ENCODE assay signal across 12 cellular contexts in genomic region chr5:173886157-173886556, GRCh38. TPM values are rescaled to one million over a fixed set of nuclear protein-coding genes. Genes with fewer than 3 reads are reported as not detected.
DNase-seq lines count a peak whose midpoint lies in the region.
"Had no signal": no experiment of that assay in that cellular context is flagged by ENCODE, and none has a peak within 500 bp of the region (broad histone marks: within the 10 kb centered on the region; RNA-seq: fewer than 3 reads in every experiment).

No MANE protein-coding gene starts in this region.

- CTCF ChIA-PET in CD8-positive, alpha-beta memory T cell (lab: Charles Lee) = interaction anchor here (0.9 to 2.0 kb wide), 4 partner anchors 29 to 270 kb away, joined by 3 to 4 read pairs (median 4); no protein-coding TSS in a partner anchor

- peaks cover 5 to 12% (median 8%) of the 10 kb centered on the region in 3 donors for H3K36me3 Mint-ChIP-seq in CD8-positive, alpha-beta memory T cell
- peaks cover 28% of the 10 kb centered on the region for H3K36me3 Mint-ChIP-seq in dendritic cell treated with granulocyte-macrophage colony-stimulating factor and Interleukin-4, amounts not matched to agents 40 ng/mL and 50 ng/mL, for 4 days (ENCODE audit: low read depth)

- no peaks in the 10 kb centered on the region for H3K36me3 ChIP-seq in CD8-positive, alpha-beta memory T cell (ENCODE audit: insufficient read depth, low read length)
- no peaks in the 10 kb centered on the region for H3K36me3 ChIP-seq in neuronal stem cell (replicated peaks in 1 of 2; ENCODE audit: control insufficient read depth in 2 of 2, insufficient read depth in 2 of 2, low read length in 2 of 2)
- H3K36me3 ChIP-seq: pancreas had no signal

- peaks cover 61 to 76% (median 74%) of the 10 kb centered on the region in 3 donors for H3K4me1 Mint-ChIP-seq in CD8-positive, alpha-beta memory T cell
- peaks cover 68% of the 10 kb centered on the region for H3K4me1 Mint-ChIP-seq in dendritic cell treated with granulocyte-macrophage colony-stimulating factor and Interleukin-4, amounts not matched to agents 40 ng/mL and 50 ng/mL, for 4 days (ENCODE audit: low read depth)

- peaks cover 55% of the 10 kb centered on the region for H3K4me1 ChIP-seq in CD8-positive, alpha-beta memory T cell (ENCODE audit: insufficient read depth, low read length)
- H3K4me1 ChIP-seq in neuronal stem cell (ENCODE audit: control insufficient read depth in 2 of 2, insufficient read depth in 1 of 2, low read depth in 1 of 2, low read length in 2 of 2) = peaks cover 6 to 9% of the 10 kb centered on the region in 2 donors

- no peak overlapping the region for H3K23ac ChIP-seq in neuronal stem cell (ENCODE audit: low read depth, low read length, poor library complexity)

- H3K9me3 ChIP-seq in CD8-positive, alpha-beta memory T cell (ENCODE audit: low read length) = no peaks in the 10 kb centered on the region
- no peaks in the 10 kb centered on the region for H3K9me3 ChIP-seq in neuronal stem cell (replicated peaks in 1 of 2; ENCODE audit: control insufficient read depth in 2 of 2, insufficient read depth in 1 of 2, low read depth in 1 of 2, low read length in 2 of 2)
- H3K9me3 ChIP-seq: pancreas had no signal

- H2BK12ac ChIP-seq in neuronal stem cell (ENCODE audit: low read length) = no peak overlapping the region

- no peak overlapping the region for H2BK5ac ChIP-seq in neuronal stem cell (ENCODE audit: low read length)

- H4K8ac ChIP-seq in neuronal stem cell (ENCODE audit: low read depth, low read length) = no peak overlapping the region

- no peak for DNase-seq in CD8-positive, alpha-beta memory T cell
- DNase-seq in NAMALWA (ENCODE audit: low spot score) (peak; percentile 62), neuronal stem cell (ENCODE audit: low spot score) (no peak), DMS153 treated with DMSO at 0.1 percent for 48 hours (lab: John Stamatoyannopoulos, UW; ENCODE audit: unreplicated experiment) (no peak), ACHN (no peak), NCI-H1092 (lab: John Stamatoyannopoulos, UW) (no peak), RPMI8226 (no peak)
- DNase-seq: activated CD8-positive, alpha-beta memory T cell treated with anti-CD3 and anti-CD28 coated beads, Interleukin-2, amount 50 U/mL, for 4 hours; NCI-H2171; pancreas had no signal

- no peak overlapping the region for H2BK15ac ChIP-seq in neuronal stem cell (ENCODE audit: low read length)

- H3K27me3 Mint-ChIP-seq in CD8-positive, alpha-beta memory T cell = no peaks in the 10 kb centered on the region
- H3K27me3 Mint-ChIP-seq in dendritic cell treated with granulocyte-macrophage colony-stimulating factor and Interleukin-4, amounts not matched to agents 40 ng/mL and 50 ng/mL, for 4 days = no peaks in the 10 kb centered on the region

- POLR2A ChIA-PET in CD8-positive, alpha-beta memory T cell (lab: Charles Lee) = no interaction called here

- H2AFZ ChIP-seq in neuronal stem cell (ENCODE audit: low read length) = peak overlapping the region; percentile 3

- H3K9ac ChIP-seq in neuronal stem cell (ENCODE audit: low read depth, low read length, poor library complexity) = no peak overlapping the region

- H3K27ac ChIP-seq in CD8-positive, alpha-beta memory T cell (ENCODE audit: low read depth, low read length) = no peak overlapping the region
- H3K27ac ChIP-seq in neuronal stem cell (replicated peaks; ENCODE audit: low read length) = no peak overlapping the region

- no peak overlapping the region for H3K4me3 ChIP-seq in CD8-positive, alpha-beta memory T cell (ENCODE audit: low read length)
- H3K4me3 ChIP-seq in neuronal stem cell (ENCODE audit: low read length in 2 of 2) = no peak overlapping the region
- H3K4me3 ChIP-seq: BLaER1 treated with 17β-estradiol and CSF1 and Interleukin-3, amounts not matched to agents 10 nM and 100 nM; pancreas had no signal

- intact Hi-C loops in dendritic cell treated with granulocyte-macrophage colony-stimulating factor and Interleukin-4, amounts not matched to agents 40 ng/mL and 50 ng/mL, for 4 days (cut with micrococcal nuclease) = loop anchor here (10.0 kb wide), 2 partner anchors 51 to 101 kb away; no protein-coding TSS in a partner anchor

- no peaks in the 10 kb centered on the region for H3K79me1 ChIP-seq in neuronal stem cell (ENCODE audit: low read depth, low read length)

- no peak overlapping the region for H3K18ac ChIP-seq in neuronal stem cell (ENCODE audit: low read length)

- H3K14ac ChIP-seq in neuronal stem cell (ENCODE audit: low read length) = no peak overlapping the region

- H3K4me2 ChIP-seq in neuronal stem cell (ENCODE audit: insufficient read depth, low read length, poor library complexity, severe bottlenecking) = no peak overlapping the region

- peak overlapping the region in 5 of 8 donors; percentile 0 to 58 (median 44) for H3K27ac Mint-ChIP-seq in CD8-positive, alpha-beta memory T cell
- peak overlapping the region; percentile 73 for H3K27ac Mint-ChIP-seq in dendritic cell treated with granulocyte-macrophage colony-stimulating factor and Interleukin-4, amounts not matched to agents 40 ng/mL and 50 ng/mL, for 4 days

- H3K4ac ChIP-seq in neuronal stem cell (ENCODE audit: low read length) = no peak overlapping the region

- WGBS in neuronal stem cell (ENCODE audit: extremely low coverage in 2 of 2, insufficient read length in 2 of 2, insufficient replicate concordance in 1 of 2), 2 donors = no CpG with 5 or more reads among the region's 2 CpGs

- H3K27me3 ChIP-seq in CD8-positive, alpha-beta memory T cell (ENCODE audit: insufficient read depth, low read length, poor library complexity, severe bottlenecking) = no peaks in the 10 kb centered on the region
- peaks cover 0 to 5% (median 0%) of the 10 kb centered on the region in 3 experiments for H3K27me3 ChIP-seq in neuronal stem cell (ENCODE audit: control insufficient read depth in 3 of 3, insufficient read depth in 3 of 3, low read depth in 1 of 3, low read length in 3 of 3)
- H3K27me3 ChIP-seq: pancreas had no signal

- H4K91ac ChIP-seq in neuronal stem cell (ENCODE audit: low read depth, low read length, poor library complexity) = no peak overlapping the region

- in situ Hi-C loops in ACHN (cut with HindIII; ENCODE audit: low pct_ligation_motif_present, low pct_unique_long_range_greater_than_20kb, low sequenced_read_pairs) = no loop called here

- H3K4me3 Mint-ChIP-seq in CD8-positive, alpha-beta memory T cell = peak overlapping the region in 3 of 7 donors; percentile 33 to 97 (median 63)
- H3K4me3 Mint-ChIP-seq in dendritic cell treated with granulocyte-macrophage colony-stimulating factor and Interleukin-4, amounts not matched to agents 40 ng/mL and 50 ng/mL, for 4 days = no peak overlapping the region

- no peak overlapping the region for H2AK5ac ChIP-seq in neuronal stem cell (ENCODE audit: low read depth, low read length)

- no peaks in the 10 kb centered on the region for H3K9me3 Mint-ChIP-seq in CD8-positive, alpha-beta memory T cell
- H3K9me3 Mint-ChIP-seq in dendritic cell treated with granulocyte-macrophage colony-stimulating factor and Interleukin-4, amounts not matched to agents 40 ng/mL and 50 ng/mL, for 4 days = peaks cover 10% of the 10 kb centered on the region

- no peak overlapping the region for H2BK120ac ChIP-seq in neuronal stem cell (ENCODE audit: low read depth, low read length)

RNA-seq across cellular contexts. Expression of gene CPEB4, which starts 2.0 kb away (rescaled TPM):
- total RNA-seq in CD8-positive, alpha-beta memory T cell = 10 to 100 TPM; 17.2 to 18.7 TPM
- 4.4 TPM for polyA plus RNA-seq in CD8-positive, alpha-beta memory T cell
- polyA plus RNA-seq in neuronal stem cell (2013, experiment 1 of 2) = 3.4 TPM
- 3.5 TPM for polyA plus RNA-seq in neuronal stem cell (2013, experiment 2 of 2)
